ENCODE assay signal across 8 cellular contexts in genomic region chr2:231228223-231228622, GRCh38.
A peak's percentile ranks its signal among the peaks of the same experiment; 100 is the strongest.
DNase-seq lines count a peak whose midpoint lies in the region; ATAC-seq and TF ChIP-seq lines count a peak whose summit lies in the region.

No MANE protein-coding gene starts in this region.

- no peak for TF ChIP-seq CTCF in GM12864 (IDR thresholded peaks at IDR 0.05; ENCODE audit: low read depth, low read length, missing control alignments)

- no peak overlapping the region for H3K4me3 ChIP-seq in GM12864 (ENCODE audit: low read depth, low read length)

- DNase-seq in GM12864 (ENCODE audit: low read depth): peak; percentile 55
- peak; percentile 75 for DNase-seq in islet precursor cell
- DNase-seq in T-helper 1 cell: no peak
- DNase-seq in middle frontal gyrus (ENCODE audit: extremely low spot score, low spot score): no peak
- DNase-seq in globus pallidus (ENCODE audit: low spot score): no peak
- no peak for DNase-seq in anterior cingulate cortex (lab: John Stamatoyannopoulos, UW)

- ATAC-seq in GM21515 (IDR thresholded peaks at IDR 0.05; ENCODE audit: unreplicated experiment) (peak; percentile 71), HG03520 (IDR thresholded peaks at IDR 0.05; ENCODE audit: unreplicated experiment) (peak; percentile 66)

Comparison
In these comparisons a context has a peak if more than half of its experiments do, and no peak if none do; other contexts are left out.
1. DNase-seq: peak in GM12864 (single experiment) and islet precursor cell (single experiment); none in T-helper 1 cell (0 of 5), middle frontal gyrus (single experiment), globus pallidus (single experiment) and anterior cingulate cortex (0 of 58).